Comparison of ENCODE assay signal across 7 cellular contexts in the genomic region with DNA sequence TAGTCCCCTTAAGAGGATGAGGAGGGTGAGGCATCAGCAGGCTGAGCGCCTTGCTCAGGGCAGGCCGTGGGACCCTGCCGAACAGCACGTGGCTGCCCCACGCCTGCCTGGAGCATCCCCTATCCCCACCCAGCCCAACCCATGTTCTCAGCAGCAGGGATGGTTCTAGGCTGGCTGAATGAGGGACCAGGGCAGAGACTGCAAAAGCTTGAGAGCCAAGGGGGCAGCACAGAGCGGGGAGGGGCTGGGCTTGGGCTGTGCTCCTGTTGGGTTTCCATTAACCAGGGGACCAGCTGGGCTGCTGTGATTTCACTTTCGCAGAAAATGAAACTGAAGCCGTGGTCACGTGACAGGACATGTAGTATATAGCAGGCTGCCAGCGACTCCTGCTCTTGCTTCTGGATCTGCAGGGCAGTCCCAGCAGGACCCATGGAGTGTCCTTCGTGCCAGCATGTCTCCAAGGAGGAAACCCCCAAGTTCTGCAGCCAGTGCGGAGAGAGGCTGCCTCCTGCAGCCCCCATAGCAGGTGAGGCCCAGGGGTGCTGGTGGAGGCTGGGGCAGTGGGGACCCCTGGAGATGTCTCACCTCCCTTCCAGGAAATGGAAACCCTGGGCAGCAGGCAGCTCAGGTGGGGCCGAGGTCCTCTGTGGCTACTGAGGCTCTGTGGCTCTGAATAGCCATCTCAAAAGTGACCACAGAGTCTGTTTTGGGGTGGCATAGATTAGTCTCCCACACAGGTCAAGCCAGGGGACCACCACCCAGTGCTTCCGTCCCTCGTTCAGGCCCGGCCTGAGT. TPM values are rescaled to one million over a fixed set of nuclear protein-coding genes. Genes with fewer than 3 reads are reported as not detected.
DNase-seq lines count a peak whose midpoint lies in the region; ATAC-seq and TF ChIP-seq lines count a peak whose summit lies in the region.

No MANE protein-coding gene starts in this region.

- peak overlapping the region; percentile 86 for H3K27ac Mint-ChIP-seq in type B pancreatic cell

- peak; percentile 41 for ATAC-seq in GM18502 (IDR thresholded peaks at IDR 0.05; ENCODE audit: poor library complexity, unreplicated experiment)
- ATAC-seq in HG02885 (IDR thresholded peaks at IDR 0.05; ENCODE audit: poor library complexity, unreplicated experiment) = peak; percentile 37

- no peaks in the 10 kb centered on the region for H3K27me3 Mint-ChIP-seq in type B pancreatic cell

- peaks cover 4% of the 10 kb centered on the region for H3K36me3 Mint-ChIP-seq in type B pancreatic cell

- H3K4me1 Mint-ChIP-seq in type B pancreatic cell (ENCODE audit: unreplicated experiment) = peaks cover 11% of the 10 kb centered on the region

- TF ChIP-seq CTCF in fibroblast of villous mesenchyme (IDR thresholded peaks at IDR 0.05; ENCODE audit: insufficient read depth, low read depth, low read length) = no peak
- no peak for TF ChIP-seq CTCF in type B pancreatic cell (conservative IDR thresholded peaks at IDR 0.05)

- H3K9me3 Mint-ChIP-seq in type B pancreatic cell = no peaks in the 10 kb centered on the region

- peak overlapping the region; percentile 80 for H3K4me3 Mint-ChIP-seq in type B pancreatic cell

- DNase-seq in NK-92 treated with Interleukin-12 subunit alpha and Interleukin-12 subunit beta, amount 100 ng/mL, for 24 hours (lab: John Stamatoyannopoulos, UW) = peak; percentile 87
- DNase-seq in activated T-cell treated with anti-CD3 and anti-CD28 coated beads, Interleukin-2, amount 50 U/mL, for 1 hour = peak; percentile 72
- DNase-seq in fibroblast of villous mesenchyme (ENCODE audit: low read depth) (peak; percentile 95), posterior cingulate gyrus (peak in 6 of 10 donors; percentile 16 to 83 (median 44)), type B pancreatic cell (ENCODE audit: extremely low spot score, unreplicated experiment) (no peak)

- H3K4me3 ChIP-seq in fibroblast of villous mesenchyme (ENCODE audit: low read depth, low read length) = peak overlapping the region; percentile 40

- intact Hi-C loops in posterior cingulate gyrus (cut with DNase I) = loop anchor here (5.0 to 10.0 kb wide), 2 partner anchors 116 to 159 kb away; partner anchors contain the start of genes EIF4A3 and GAA

RNA-seq across cellular contexts. Expression of gene RNF213, which starts 2.8 kb away (rescaled TPM):
- total RNA-seq in fibroblast of villous mesenchyme (143 and 198 TPM in 2 replicates), type B pancreatic cell (ENCODE audit: low replicate concordance) (47.3 and 57.0 TPM in 2 replicates)

RNA-seq across cellular contexts. Expression of gene SLC26A11, which starts 43.2 kb away (rescaled TPM):
- 12.5 and 17.4 TPM in 2 replicates for total RNA-seq in fibroblast of villous mesenchyme
- total RNA-seq in type B pancreatic cell (ENCODE audit: low replicate concordance) = 23.6 and 26.4 TPM in 2 replicates

RNA-seq across cellular contexts. Expression of gene SGSH, which starts 43.3 kb away (rescaled TPM):
- 12.1 and 15.5 TPM in 2 replicates for total RNA-seq in fibroblast of villous mesenchyme
- 40.5 and 45.4 TPM in 2 replicates for total RNA-seq in type B pancreatic cell (ENCODE audit: low replicate concordance)
